In the genomic region with DNA sequence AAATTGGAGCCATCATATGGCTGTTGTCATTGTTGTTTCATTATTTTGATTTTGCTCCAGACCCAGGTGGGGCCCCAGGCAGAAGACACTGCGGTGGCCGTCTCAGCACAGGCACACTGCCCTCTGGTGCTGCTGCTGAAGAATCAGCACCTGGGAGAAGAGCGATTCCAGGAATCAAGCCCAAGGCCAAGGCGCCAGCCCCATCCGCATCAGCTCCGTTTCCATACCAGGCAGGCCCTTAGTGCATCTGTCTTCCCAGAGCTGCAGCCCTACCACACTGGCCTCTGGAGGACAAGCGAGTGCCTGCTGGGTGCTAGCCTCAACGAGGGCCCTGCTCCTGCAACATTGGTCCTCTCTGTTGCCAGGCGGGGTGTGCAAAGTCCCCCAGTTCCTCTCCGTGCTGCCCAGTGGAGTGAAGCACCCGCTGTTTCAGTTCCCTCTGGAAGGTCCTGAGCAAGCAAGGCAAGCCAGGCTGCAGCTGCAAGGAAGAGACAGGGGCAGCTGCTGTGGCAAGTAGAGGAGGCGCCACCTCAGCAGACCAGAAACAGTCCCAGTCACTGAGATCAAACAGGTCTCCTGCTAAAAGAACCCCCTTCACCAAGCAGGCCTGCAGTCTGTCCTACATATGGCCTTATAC, we compare ENCODE assay signal across 14 cellular contexts.
DNase-seq lines count a peak whose midpoint lies in the region; TF ChIP-seq lines count a peak whose summit lies in the region.
"Had no signal": no experiment of that assay in that cellular context is flagged by ENCODE, and none has a peak within 500 bp of the region (broad histone marks: within the 10 kb centered on the region; RNA-seq: fewer than 3 reads in every experiment).

No MANE protein-coding gene starts in this region.

- H3K27me3 ChIP-seq in NT2/D1 (ENCODE audit: insufficient read depth, insufficient read length) (peaks cover 60% of the 10 kb centered on the region), brain microvascular endothelial cell (replicated peaks) (peaks cover 36% of the 10 kb centered on the region)

- TF ChIP-seq CTCF in GM12865 (IDR thresholded peaks at IDR 0.05; ENCODE audit: insufficient read depth, low read depth, low read length, missing control alignments) (no peak), brain microvascular endothelial cell (IDR thresholded peaks at IDR 0.05; ENCODE audit: low read depth, low read length, missing control alignments) (no peak)

- DNase-seq in CD1c-positive myeloid dendritic cell (ENCODE audit: extremely low spot score) (peak; percentile 30), GM12865 (ENCODE audit: low read depth) (peak; percentile 47), NT2/D1 (ENCODE audit: low read depth, low spot score) (no peak), islet precursor cell (peak; percentile 64), brain microvascular endothelial cell (no peak), middle frontal gyrus (ENCODE audit: extremely low spot score, low spot score) (no peak), SHP77 (lab: John Stamatoyannopoulos, UW) (no peak)
- DNase-seq: activated effector memory CD4-positive, alpha-beta T cell treated with Interleukin-2 at 50 U/mL for 16 hours; CD8-positive, alpha-beta T cell; mesenchymal stem cell; MM.1S; nucleus accumbens; SHP77 treated with DMSO at 0.1 percent for 48 hours had no signal

- H3K4me1 ChIP-seq in NT2/D1 (ENCODE audit: insufficient read depth, insufficient read length): peaks cover 27% of the 10 kb centered on the region

- H3K9me3 ChIP-seq in NT2/D1 (ENCODE audit: insufficient read depth, low read length): no peaks in the 10 kb centered on the region

- H3K4me3 ChIP-seq in GM12865 (ENCODE audit: low read depth, low read length): no peak overlapping the region
- no peak overlapping the region for H3K4me3 ChIP-seq in NT2/D1 (ENCODE audit: insufficient read length, low read depth)
- no peak overlapping the region for H3K4me3 ChIP-seq in brain microvascular endothelial cell (ENCODE audit: low read depth, low read length)
- H3K4me3 ChIP-seq: dorsolateral prefrontal cortex had no signal

- no peak overlapping the region for H3K27ac ChIP-seq in brain microvascular endothelial cell
- H3K27ac ChIP-seq: dorsolateral prefrontal cortex had no signal

- in situ Hi-C loops in brain microvascular endothelial cell (cut with HindIII; ENCODE audit: low pct_ligation_motif_present, low sequenced_read_pairs): no loop called here

- H3K36me3 ChIP-seq in NT2/D1 (ENCODE audit: insufficient read depth, insufficient read length, low read length): no peaks in the 10 kb centered on the region
- no peaks in the 10 kb centered on the region for H3K36me3 ChIP-seq in brain microvascular endothelial cell (replicated peaks)

- peak overlapping the region; percentile 33 for H3K9ac ChIP-seq in NT2/D1 (ENCODE audit: insufficient read length, low read depth)

Comparison
In these comparisons a context has a peak if more than half of its experiments do, and no peak if none do; other contexts are left out.
1. DNase-seq: peak in CD1c-positive myeloid dendritic cell (single experiment), GM12865 (single experiment) and islet precursor cell (single experiment); none in NT2/D1 (single experiment), brain microvascular endothelial cell (single experiment), middle frontal gyrus (single experiment) and SHP77 (0 of 2).